Comparison of ENCODE assay signal across 10 cellular contexts in the genomic region with DNA sequence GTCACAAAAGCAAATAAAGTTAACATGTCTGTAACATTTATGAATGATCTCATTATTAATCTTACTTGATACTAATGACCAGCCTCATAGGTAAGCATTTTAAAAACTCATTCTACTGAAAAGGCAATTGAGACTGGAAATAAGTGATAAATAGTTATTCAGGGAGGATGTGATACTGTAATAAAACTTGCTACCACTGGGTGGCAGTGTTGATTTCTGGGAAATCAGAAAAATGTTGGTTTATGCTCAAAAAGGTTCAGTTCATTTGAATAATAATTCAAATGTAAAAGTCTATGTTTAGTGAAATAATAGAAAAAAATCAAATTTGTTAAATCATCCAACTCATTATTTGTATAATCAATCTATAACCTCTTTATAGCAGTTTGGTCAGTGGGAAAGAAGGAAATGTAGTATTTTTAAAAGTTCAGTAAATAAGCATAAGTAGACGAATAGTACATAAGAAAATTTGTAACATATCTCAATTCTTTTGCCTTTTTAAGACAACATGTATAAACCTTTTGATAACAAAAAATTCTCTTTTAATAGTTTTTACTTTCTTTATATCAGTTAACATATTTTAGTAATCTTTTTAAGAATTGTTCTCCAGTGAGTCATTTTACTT. TPM values are rescaled to one million over a fixed set of nuclear protein-coding genes. Genes with fewer than 3 reads are reported as not detected.
DNase-seq lines count a peak whose midpoint lies in the region; ATAC-seq and TF ChIP-seq lines count a peak whose summit lies in the region.
"Had no signal": no experiment of that assay in that cellular context is flagged by ENCODE, and none has a peak within 500 bp of the region (broad histone marks: within the 10 kb centered on the region; RNA-seq: fewer than 3 reads in every experiment).

No MANE protein-coding gene starts in this region.

- no peaks in the 10 kb centered on the region for H3K9me3 Mint-ChIP-seq in T-cell
- H3K9me3 Mint-ChIP-seq: central memory CD8-positive, alpha-beta T cell; stimulated activated naive B cell treated with anti-CD40 and anti-IgM and Interleukin-4, amounts not matched to agents 10 μg/mL and 1 μg/mL and 100 μg/mL, for 72 hours had no signal

- H3K27me3 ChIP-seq in cardiac muscle cell, result no peaks in the 10 kb centered on the region

- in situ Hi-C loops in KBM-7 (cut with MboI; ENCODE audit: low pct_unique_long_range_greater_than_20kb, low sequenced_read_pairs), result no loop called here

- no peak overlapping the region for H3K4me3 ChIP-seq in cardiac muscle cell
- H3K4me3 ChIP-seq in foreskin fibroblast (ENCODE audit: low read depth in 1 of 2, low read length in 2 of 2), result no peak overlapping the region

- no peaks in the 10 kb centered on the region for H3K36me3 ChIP-seq in cardiac muscle cell

- H3K36me3 Mint-ChIP-seq in T-cell, result peaks cover 15% of the 10 kb centered on the region

- CTCF ChIA-PET in T-cell (lab: Charles Lee), result interaction anchor here in 1 of 2 donors (0.7 to 1.0 kb wide), 2 partner anchors 11 to 19 kb away, joined by 3 read pairs; no protein-coding TSS in a partner anchor

- TF ChIP-seq CTCF in cardiac muscle cell (IDR thresholded peaks at IDR 0.05; ENCODE audit: low read depth, low read length) (peak; percentile 71), foreskin fibroblast (IDR thresholded peaks at IDR 0.05; ENCODE audit: low read depth, low read length) (peak; percentile 51), omental fat pad (IDR thresholded peaks at IDR 0.05) (peak in 1 of 3 donors; percentile 22)

- peaks cover 62% of the 10 kb centered on the region for H3K4me1 ChIP-seq in cardiac muscle cell (ENCODE audit: low read depth)

- ATAC-seq in left cardiac atrium (no peak), T-cell (replicated peaks in 1 of 4) (no peak), omental fat pad (ENCODE audit: low FRiP score) (no peak)

- POLR2A ChIA-PET in T-cell (lab: Charles Lee), result no interaction called here

- H3K9me3 ChIP-seq in cardiac muscle cell (ENCODE audit: low read depth), result no peaks in the 10 kb centered on the region

- DNase-seq in cardiac muscle cell (ENCODE audit: low read depth in 1 of 2, low spot score in 1 of 2), result peak; percentile 32 to 64
- DNase-seq in left cardiac atrium, result no peak
- peak; percentile 70 for DNase-seq in KBM-7
- peak in 6 of 34 experiments; percentile 7 to 46 (median 30) for DNase-seq in T-cell
- DNase-seq in foreskin fibroblast, result peak in 1 of 2 donors; percentile 68
- peak; percentile 35 for DNase-seq in smooth muscle cell of the brain vasculature (ENCODE audit: low read depth, low spot score)
- no peak for DNase-seq in omental fat pad (ENCODE audit: low spot score)
- no peak for DNase-seq in GM19238 (ENCODE audit: insufficient read length, low spot score)
- DNase-seq: stimulated activated naive B cell treated with anti-CD40 and anti-IgM and Interleukin-4, amounts not matched to agents 10 μg/mL and 1 μg/mL and 100 μg/mL, for 72 hours had no signal

- intact Hi-C loops in left cardiac atrium (cut with DNase I), result loop anchor here in 1 of 2 donors (5.0 kb wide), 1 partner anchor 665 kb away; no protein-coding TSS in a partner anchor

- peaks cover 65 to 72% (median 65%) of the 10 kb centered on the region in 3 donors for H3K4me1 Mint-ChIP-seq in T-cell

- no peak overlapping the region for H3K4me3 Mint-ChIP-seq in T-cell
- H3K4me3 Mint-ChIP-seq: central memory CD8-positive, alpha-beta T cell; stimulated activated naive B cell treated with anti-CD40 and anti-IgM and Interleukin-4, amounts not matched to agents 10 μg/mL and 1 μg/mL and 100 μg/mL, for 72 hours had no signal

- peak overlapping the region; percentile 92 for H3K27ac ChIP-seq in cardiac muscle cell

- H3K27ac Mint-ChIP-seq in T-cell, result peak overlapping the region; percentile 22 to 72
- H3K27ac Mint-ChIP-seq: stimulated activated naive B cell treated with anti-CD40 and anti-IgM and Interleukin-4, amounts not matched to agents 10 μg/mL and 1 μg/mL and 100 μg/mL, for 72 hours had no signal

- no peaks in the 10 kb centered on the region for H3K27me3 Mint-ChIP-seq in T-cell
- H3K27me3 Mint-ChIP-seq: central memory CD8-positive, alpha-beta T cell; stimulated activated naive B cell treated with anti-CD40 and anti-IgM and Interleukin-4, amounts not matched to agents 10 μg/mL and 1 μg/mL and 100 μg/mL, for 72 hours had no signal

RNA-seq across cellular contexts. Expression of a gene that starts 9.6 kb away (rescaled TPM):
- total RNA-seq in cardiac muscle cell, result 14.2 and 18.0 TPM in 2 replicates
- polyA plus RNA-seq in cardiac muscle cell, result 19.8 and 20.3 TPM in 2 replicates
- 1 to 10 TPM; 4.9 to 6.8 TPM for total RNA-seq in left cardiac atrium
- 10 to 100 TPM; 12.3 to 15.8 (median 13.8) TPM for total RNA-seq in T-cell
- 10 to 100 TPM in 2 of 4 donors, 1 to 10 TPM in 2; 9.0 to 15.3 (median 11.3) TPM for total RNA-seq in omental fat pad

RNA-seq across cellular contexts. Expression of a gene that starts 12.4 kb away (rescaled TPM):
- 9.9 and 16.2 TPM in 2 replicates for total RNA-seq in cardiac muscle cell
- 8.9 and 14.4 TPM in 2 replicates for polyA plus RNA-seq in cardiac muscle cell
- 10 to 100 TPM in 1 of 2 donors, 1 to 10 TPM in 1; 8.1 to 12.1 TPM for total RNA-seq in left cardiac atrium
- 1 to 10 TPM; 5.0 to 9.6 (median 8.6) TPM for total RNA-seq in T-cell
- 10 to 100 TPM in 1 of 4 donors, 1 to 10 TPM in 3; 8.0 to 11.2 (median 9.2) TPM for total RNA-seq in omental fat pad

RNA-seq across cellular contexts. Expression of a gene that starts 41.8 kb away (rescaled TPM):
- 0.46 and 0.69 TPM in 2 replicates for total RNA-seq in cardiac muscle cell
- 0.56 and 2.4 TPM in 2 replicates for polyA plus RNA-seq in cardiac muscle cell
- total RNA-seq in left cardiac atrium, result 1 to 10 TPM; 1.9 to 5.9 TPM
- 10 to 100 TPM in 1 of 5 donors, 1 to 10 TPM in 4; 1.8 to 18.3 (median 4.2) TPM for total RNA-seq in T-cell
- 10 to 100 TPM in 1 of 4 donors, 1 to 10 TPM in 3; 4.7 to 15.6 (median 6.6) TPM for total RNA-seq in omental fat pad

Comparison
In these comparisons a context has a peak if more than half of its experiments do, and no peak if none do; other contexts are left out.
1. DNase-seq: peak in cardiac muscle cell (2 of 2), KBM-7 (single experiment) and smooth muscle cell of the brain vasculature (single experiment); none in left cardiac atrium (single experiment), omental fat pad (single experiment) and GM19238 (single experiment).